In the genomic region with DNA sequence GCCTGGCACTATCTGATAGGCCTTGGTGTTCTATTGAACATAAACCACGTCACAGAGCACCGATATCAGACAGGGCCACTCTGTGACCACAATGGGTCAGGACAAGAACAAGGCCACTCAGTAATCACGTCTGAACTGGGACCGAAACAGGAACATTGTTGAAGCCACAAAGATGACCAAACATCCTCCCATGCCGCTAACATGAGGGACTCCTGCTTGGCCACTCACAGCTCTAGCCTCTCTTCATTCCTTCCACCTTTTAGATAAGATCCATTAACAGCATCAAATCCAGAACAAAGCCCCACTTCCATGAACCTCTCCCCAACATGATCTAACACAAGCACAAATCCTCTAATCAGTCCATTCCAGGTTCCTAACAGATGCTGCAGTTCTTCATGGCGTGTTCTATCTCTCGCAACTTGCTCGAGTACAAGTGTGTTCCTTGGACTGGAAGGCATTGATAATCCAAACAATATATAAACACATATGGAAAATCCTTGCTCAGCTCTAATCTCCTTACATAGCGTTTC, we compare ENCODE assay signal across 1 cellular context.
TF ChIP-seq lines count a peak whose summit lies in the region.

No MANE protein-coding gene starts in this region.

TF ChIP-seq in K562, 482 proteins besides CTCF, POLR2A, EP300 and RAD21 (continued from another document and continues in another):
- TF ChIP-seq, protein P1, sequence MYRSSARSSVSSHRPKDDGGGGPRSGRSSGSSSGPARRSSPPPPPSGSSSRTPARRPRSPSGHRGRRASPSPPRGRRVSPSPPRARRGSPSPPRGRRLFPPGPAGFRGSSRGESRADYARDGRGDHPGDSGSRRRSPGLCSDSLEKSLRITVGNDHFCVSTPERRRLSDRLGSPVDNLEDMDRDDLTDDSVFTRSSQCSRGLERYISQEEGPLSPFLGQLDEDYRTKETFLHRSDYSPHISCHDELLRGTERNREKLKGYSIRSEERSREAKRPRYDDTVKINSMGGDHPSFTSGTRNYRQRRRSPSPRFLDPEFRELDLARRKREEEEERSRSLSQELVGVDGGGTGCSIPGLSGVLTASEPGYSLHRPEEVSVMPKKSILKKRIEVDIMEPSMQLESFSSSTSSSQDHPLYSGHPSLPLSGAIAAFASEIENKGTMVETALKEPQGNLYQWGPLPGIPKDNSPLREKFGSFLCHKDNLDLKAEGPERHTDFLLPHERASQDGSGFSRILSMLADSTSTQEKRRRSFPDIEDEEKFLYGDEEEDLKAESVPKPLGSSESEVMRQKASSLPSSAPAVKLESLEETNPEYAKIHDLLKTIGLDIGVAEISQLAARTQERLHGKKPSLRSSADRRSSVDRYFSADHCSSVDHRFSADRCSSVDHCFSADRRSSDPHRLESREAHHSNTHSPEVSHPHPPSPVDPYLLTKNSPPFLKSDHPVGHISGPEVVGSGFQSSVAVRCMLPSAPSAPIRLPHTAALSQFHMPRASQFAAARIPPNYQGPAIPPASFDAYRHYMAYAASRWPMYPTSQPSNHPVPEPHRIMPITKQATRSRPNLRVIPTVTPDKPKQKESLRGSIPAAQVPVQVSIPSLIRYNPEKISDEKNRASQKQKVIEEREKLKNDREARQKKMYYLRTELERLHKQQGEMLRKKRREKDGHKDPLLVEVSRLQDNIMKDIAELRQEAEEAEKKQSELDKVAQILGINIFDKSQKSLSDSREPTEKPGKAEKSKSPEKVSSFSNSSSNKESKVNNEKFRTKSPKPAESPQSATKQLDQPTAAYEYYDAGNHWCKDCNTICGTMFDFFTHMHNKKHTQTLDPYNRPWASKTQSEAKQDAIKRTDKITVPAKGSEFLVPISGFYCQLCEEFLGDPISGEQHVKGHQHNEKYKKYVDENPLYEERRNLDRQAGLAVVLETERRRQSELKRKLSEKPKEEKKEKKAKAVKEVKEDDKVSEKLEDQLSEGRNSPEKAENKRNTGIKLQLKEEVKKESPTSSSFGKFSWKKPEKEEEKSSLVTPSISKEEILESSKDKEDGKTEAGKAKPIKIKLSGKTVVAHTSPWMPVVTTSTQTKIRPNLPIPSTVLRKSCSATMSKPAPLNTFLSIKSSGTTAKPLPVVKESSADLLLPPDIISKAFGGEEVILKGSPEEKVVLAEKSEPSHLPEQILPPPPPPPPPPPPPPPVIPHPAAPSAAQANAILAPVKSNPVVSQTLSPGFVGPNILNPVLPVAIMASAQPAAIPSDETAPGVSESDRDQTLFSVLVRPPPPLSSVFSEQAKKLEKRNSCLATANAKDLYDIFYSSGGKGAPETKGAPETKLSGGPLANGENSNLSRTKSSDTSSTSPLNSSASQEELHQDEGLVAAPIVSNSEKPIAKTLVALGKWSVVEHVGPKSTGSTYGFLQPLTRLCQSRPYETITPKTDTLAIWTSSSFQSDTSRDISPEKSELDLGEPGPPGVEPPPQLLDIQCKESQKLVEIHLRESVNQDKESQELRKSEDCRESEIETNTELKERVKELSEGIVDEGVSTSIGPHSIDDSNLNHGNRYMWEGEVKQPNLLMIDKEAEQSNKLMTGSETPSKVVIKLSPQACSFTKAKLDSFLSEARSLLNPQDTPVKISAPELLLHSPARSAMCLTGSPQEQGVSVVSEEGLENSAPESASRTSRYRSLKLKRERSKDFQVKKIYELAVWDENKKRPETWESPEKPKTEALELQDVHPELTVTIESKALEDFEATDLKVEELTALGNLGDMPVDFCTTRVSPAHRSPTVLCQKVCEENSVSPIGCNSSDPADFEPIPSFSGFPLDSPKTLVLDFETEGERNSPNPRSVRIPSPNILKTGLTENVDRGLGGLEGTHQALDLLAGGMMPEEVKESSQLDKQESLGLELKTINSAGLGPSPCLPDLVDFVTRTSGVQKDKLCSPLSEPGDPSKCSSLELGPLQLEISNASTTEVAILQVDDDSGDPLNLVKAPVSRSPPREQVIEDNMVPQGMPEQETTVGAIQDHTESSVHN (IDR thresholded peaks at IDR 0.05; ENCODE audit: borderline replicate concordance in 1 of 2, low read depth in 1 of 2) = no peak
- TF ChIP-seq CHD4 (IDR thresholded peaks at IDR 0.05; ENCODE audit: insufficient read depth, insufficient replicate concordance, low read depth, low read length, poor library complexity, severe bottlenecking) (no peak), SAFB2 (IDR thresholded peaks at IDR 0.05; ENCODE audit: borderline replicate concordance, low read depth, low read length, severe bottlenecking) (no peak), SMAD2 (IDR thresholded peaks at IDR 0.05; ENCODE audit: low read depth, low read length) (no peak), EGR1 (conservative IDR thresholded peaks at IDR 0.05) (no peak), HNRNPK (IDR thresholded peaks at IDR 0.05; ENCODE audit: low read depth, low read length, poor library complexity, severe bottlenecking) (no peak), ZNF584 (CRISPR knock-in tag; IDR thresholded peaks at IDR 0.05; ENCODE audit: low read depth) (no peak), ARID1B (IDR thresholded peaks at IDR 0.05) (peak; percentile 88), FOXK1 (CRISPR knock-in tag; IDR thresholded peaks at IDR 0.05; ENCODE audit: borderline replicate concordance) (no peak), KDM1A (IDR thresholded peaks at IDR 0.05) (peak; percentile 74 to 81), TAF15 (IDR thresholded peaks at IDR 0.05; ENCODE audit: low read depth, low read length) (no peak), KHSRP (IDR thresholded peaks at IDR 0.05) (no peak), ZNF561 (CRISPR knock-in tag; conservative IDR thresholded peaks at IDR 0.05) (no peak), RFX1 (IDR thresholded peaks at IDR 0.05) (no peak), MCM7 (IDR thresholded peaks at IDR 0.05) (no peak), CBX3 (IDR thresholded peaks at IDR 0.05; ENCODE audit: borderline replicate concordance in 1 of 2, low read length in 2 of 2) (no peak), KAT8 (IDR thresholded peaks at IDR 0.05; ENCODE audit: low read depth) (no peak), MXI1 (IDR thresholded peaks at IDR 0.05; ENCODE audit: low read depth, low read length) (no peak), HCFC1 (IDR thresholded peaks at IDR 0.05; ENCODE audit: low read depth, low read length) (no peak), JUN (IDR thresholded peaks at IDR 0.05; ENCODE audit: borderline replicate concordance, low read depth, low read length) (no peak), JUN (CRISPR knock-in tag; IDR thresholded peaks at IDR 0.05; ENCODE audit: borderline replicate concordance) (no peak), SIN3B (IDR thresholded peaks at IDR 0.05; ENCODE audit: low read depth) (no peak), RBBP5 (IDR thresholded peaks at IDR 0.05; ENCODE audit: borderline replicate concordance, insufficient read depth, low read length, poor library complexity, severe bottlenecking) (no peak), BCL6 (CRISPR knock-in tag; IDR thresholded peaks at IDR 0.05) (no peak), FIP1L1 (IDR thresholded peaks at IDR 0.05; ENCODE audit: low read depth, low read length, poor library complexity, severe bottlenecking) (no peak), SP2 (IDR thresholded peaks at IDR 0.05; ENCODE audit: extremely low read depth, low read depth, low read length, poor library complexity, severe bottlenecking) (no peak), MED1 (CRISPR knock-in tag; IDR thresholded peaks at IDR 0.05; ENCODE audit: borderline replicate concordance) (no peak), TCF7L2 (IDR thresholded peaks at IDR 0.05; ENCODE audit: low read depth, low read length) (no peak)
- TF ChIP-seq, protein P2, sequence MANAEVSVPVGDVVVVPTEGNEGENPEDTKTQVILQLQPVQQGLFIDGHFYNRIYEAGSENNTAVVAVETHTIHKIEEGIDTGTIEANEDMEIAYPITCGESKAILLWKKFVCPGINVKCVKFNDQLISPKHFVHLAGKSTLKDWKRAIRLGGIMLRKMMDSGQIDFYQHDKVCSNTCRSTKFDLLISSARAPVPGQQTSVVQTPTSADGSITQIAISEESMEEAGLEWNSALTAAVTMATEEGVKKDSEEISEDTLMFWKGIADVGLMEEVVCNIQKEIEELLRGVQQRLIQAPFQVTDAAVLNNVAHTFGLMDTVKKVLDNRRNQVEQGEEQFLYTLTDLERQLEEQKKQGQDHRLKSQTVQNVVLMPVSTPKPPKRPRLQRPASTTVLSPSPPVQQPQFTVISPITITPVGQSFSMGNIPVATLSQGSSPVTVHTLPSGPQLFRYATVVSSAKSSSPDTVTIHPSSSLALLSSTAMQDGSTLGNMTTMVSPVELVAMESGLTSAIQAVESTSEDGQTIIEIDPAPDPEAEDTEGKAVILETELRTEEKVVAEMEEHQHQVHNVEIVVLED (CRISPR knock-in tag; IDR thresholded peaks at IDR 0.05) = no peak
- TF ChIP-seq, protein P3, sequence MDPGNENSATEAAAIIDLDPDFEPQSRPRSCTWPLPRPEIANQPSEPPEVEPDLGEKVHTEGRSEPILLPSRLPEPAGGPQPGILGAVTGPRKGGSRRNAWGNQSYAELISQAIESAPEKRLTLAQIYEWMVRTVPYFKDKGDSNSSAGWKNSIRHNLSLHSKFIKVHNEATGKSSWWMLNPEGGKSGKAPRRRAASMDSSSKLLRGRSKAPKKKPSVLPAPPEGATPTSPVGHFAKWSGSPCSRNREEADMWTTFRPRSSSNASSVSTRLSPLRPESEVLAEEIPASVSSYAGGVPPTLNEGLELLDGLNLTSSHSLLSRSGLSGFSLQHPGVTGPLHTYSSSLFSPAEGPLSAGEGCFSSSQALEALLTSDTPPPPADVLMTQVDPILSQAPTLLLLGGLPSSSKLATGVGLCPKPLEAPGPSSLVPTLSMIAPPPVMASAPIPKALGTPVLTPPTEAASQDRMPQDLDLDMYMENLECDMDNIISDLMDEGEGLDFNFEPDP (CRISPR knock-in tag; IDR thresholded peaks at IDR 0.05) = no peak
- TF ChIP-seq, protein P4, sequence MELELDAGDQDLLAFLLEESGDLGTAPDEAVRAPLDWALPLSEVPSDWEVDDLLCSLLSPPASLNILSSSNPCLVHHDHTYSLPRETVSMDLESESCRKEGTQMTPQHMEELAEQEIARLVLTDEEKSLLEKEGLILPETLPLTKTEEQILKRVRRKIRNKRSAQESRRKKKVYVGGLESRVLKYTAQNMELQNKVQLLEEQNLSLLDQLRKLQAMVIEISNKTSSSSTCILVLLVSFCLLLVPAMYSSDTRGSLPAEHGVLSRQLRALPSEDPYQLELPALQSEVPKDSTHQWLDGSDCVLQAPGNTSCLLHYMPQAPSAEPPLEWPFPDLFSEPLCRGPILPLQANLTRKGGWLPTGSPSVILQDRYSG (tag; conservative IDR thresholded peaks at IDR 0.05; ENCODE audit: low read depth) = no peak
- TF ChIP-seq, protein P5, sequence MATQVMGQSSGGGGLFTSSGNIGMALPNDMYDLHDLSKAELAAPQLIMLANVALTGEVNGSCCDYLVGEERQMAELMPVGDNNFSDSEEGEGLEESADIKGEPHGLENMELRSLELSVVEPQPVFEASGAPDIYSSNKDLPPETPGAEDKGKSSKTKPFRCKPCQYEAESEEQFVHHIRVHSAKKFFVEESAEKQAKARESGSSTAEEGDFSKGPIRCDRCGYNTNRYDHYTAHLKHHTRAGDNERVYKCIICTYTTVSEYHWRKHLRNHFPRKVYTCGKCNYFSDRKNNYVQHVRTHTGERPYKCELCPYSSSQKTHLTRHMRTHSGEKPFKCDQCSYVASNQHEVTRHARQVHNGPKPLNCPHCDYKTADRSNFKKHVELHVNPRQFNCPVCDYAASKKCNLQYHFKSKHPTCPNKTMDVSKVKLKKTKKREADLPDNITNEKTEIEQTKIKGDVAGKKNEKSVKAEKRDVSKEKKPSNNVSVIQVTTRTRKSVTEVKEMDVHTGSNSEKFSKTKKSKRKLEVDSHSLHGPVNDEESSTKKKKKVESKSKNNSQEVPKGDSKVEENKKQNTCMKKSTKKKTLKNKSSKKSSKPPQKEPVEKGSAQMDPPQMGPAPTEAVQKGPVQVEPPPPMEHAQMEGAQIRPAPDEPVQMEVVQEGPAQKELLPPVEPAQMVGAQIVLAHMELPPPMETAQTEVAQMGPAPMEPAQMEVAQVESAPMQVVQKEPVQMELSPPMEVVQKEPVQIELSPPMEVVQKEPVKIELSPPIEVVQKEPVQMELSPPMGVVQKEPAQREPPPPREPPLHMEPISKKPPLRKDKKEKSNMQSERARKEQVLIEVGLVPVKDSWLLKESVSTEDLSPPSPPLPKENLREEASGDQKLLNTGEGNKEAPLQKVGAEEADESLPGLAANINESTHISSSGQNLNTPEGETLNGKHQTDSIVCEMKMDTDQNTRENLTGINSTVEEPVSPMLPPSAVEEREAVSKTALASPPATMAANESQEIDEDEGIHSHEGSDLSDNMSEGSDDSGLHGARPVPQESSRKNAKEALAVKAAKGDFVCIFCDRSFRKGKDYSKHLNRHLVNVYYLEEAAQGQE (CRISPR knock-in tag; IDR thresholded peaks at IDR 0.05; ENCODE audit: low read depth) = no peak
- TF ChIP-seq, protein P6, sequence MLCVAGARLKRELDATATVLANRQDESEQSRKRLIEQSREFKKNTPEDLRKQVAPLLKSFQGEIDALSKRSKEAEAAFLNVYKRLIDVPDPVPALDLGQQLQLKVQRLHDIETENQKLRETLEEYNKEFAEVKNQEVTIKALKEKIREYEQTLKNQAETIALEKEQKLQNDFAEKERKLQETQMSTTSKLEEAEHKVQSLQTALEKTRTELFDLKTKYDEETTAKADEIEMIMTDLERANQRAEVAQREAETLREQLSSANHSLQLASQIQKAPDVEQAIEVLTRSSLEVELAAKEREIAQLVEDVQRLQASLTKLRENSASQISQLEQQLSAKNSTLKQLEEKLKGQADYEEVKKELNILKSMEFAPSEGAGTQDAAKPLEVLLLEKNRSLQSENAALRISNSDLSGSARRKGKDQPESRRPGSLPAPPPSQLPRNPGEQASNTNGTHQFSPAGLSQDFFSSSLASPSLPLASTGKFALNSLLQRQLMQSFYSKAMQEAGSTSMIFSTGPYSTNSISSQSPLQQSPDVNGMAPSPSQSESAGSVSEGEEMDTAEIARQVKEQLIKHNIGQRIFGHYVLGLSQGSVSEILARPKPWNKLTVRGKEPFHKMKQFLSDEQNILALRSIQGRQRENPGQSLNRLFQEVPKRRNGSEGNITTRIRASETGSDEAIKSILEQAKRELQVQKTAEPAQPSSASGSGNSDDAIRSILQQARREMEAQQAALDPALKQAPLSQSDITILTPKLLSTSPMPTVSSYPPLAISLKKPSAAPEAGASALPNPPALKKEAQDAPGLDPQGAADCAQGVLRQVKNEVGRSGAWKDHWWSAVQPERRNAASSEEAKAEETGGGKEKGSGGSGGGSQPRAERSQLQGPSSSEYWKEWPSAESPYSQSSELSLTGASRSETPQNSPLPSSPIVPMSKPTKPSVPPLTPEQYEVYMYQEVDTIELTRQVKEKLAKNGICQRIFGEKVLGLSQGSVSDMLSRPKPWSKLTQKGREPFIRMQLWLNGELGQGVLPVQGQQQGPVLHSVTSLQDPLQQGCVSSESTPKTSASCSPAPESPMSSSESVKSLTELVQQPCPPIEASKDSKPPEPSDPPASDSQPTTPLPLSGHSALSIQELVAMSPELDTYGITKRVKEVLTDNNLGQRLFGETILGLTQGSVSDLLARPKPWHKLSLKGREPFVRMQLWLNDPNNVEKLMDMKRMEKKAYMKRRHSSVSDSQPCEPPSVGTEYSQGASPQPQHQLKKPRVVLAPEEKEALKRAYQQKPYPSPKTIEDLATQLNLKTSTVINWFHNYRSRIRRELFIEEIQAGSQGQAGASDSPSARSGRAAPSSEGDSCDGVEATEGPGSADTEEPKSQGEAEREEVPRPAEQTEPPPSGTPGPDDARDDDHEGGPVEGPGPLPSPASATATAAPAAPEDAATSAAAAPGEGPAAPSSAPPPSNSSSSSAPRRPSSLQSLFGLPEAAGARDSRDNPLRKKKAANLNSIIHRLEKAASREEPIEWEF (CRISPR knock-in tag; IDR thresholded peaks at IDR 0.05) = no peak
- TF ChIP-seq, protein P7, sequence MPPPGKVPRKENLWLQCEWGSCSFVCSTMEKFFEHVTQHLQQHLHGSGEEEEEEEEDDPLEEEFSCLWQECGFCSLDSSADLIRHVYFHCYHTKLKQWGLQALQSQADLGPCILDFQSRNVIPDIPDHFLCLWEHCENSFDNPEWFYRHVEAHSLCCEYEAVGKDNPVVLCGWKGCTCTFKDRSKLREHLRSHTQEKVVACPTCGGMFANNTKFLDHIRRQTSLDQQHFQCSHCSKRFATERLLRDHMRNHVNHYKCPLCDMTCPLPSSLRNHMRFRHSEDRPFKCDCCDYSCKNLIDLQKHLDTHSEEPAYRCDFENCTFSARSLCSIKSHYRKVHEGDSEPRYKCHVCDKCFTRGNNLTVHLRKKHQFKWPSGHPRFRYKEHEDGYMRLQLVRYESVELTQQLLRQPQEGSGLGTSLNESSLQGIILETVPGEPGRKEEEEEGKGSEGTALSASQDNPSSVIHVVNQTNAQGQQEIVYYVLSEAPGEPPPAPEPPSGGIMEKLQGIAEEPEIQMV (tag; conservative IDR thresholded peaks at IDR 0.05; ENCODE audit: low read depth) = no peak
